ENCODE assay signal across 9 cellular contexts in genomic region chr4:76989391-76990061, GRCh38. TPM values are rescaled to one million over a fixed set of nuclear protein-coding genes. Genes with fewer than 3 reads are reported as not detected.
DNase-seq lines count a peak whose midpoint lies in the region; ATAC-seq and TF ChIP-seq lines count a peak whose summit lies in the region.
"Had no signal": no experiment of that assay in that cellular context is flagged by ENCODE, and none has a peak within 500 bp of the region (broad histone marks: within the 10 kb centered on the region; RNA-seq: fewer than 3 reads in every experiment).

No MANE protein-coding gene starts in this region.

- H3K4me3 ChIP-seq in CD4-positive, alpha-beta memory T cell (ENCODE audit: low read length in 2 of 2): peak overlapping the region in 1 of 2 donors; percentile 49
- H3K4me3 ChIP-seq in left ventricle myocardium inferior: no peak overlapping the region

- peak; percentile 23 to 67 for ATAC-seq in activated naive CD4-positive, alpha-beta T cell treated with anti-CD3 and anti-CD28 coated beads, Interleukin-2, amount 50 U/mL, for 72 hours
- ATAC-seq in GM19324 (IDR thresholded peaks at IDR 0.05; ENCODE audit: low FRiP score, unreplicated experiment): no peak

- H3K4me3 Mint-ChIP-seq in CD4-positive, alpha-beta memory T cell: peak overlapping the region; percentile 72 to 92 (median 79)

- no peaks in the 10 kb centered on the region for H3K27me3 ChIP-seq in CD4-positive, alpha-beta memory T cell (ENCODE audit: insufficient read depth, low read length)
- H3K27me3 ChIP-seq in left ventricle myocardium inferior (ENCODE audit: low read depth): peaks cover 14% of the 10 kb centered on the region

- TF ChIP-seq CTCF in left ventricle myocardium inferior (IDR thresholded peaks at IDR 0.05; ENCODE audit: borderline replicate concordance): no peak

- no peaks in the 10 kb centered on the region for H3K36me3 Mint-ChIP-seq in CD4-positive, alpha-beta memory T cell
- peaks cover 8 to 19% of the 10 kb centered on the region in 2 donors for H3K36me3 Mint-ChIP-seq in activated naive CD4-positive, alpha-beta T cell treated with anti-CD3 and anti-CD28 coated beads, Interleukin-2, amount 50 U/mL, for 72 hours

- H3K27me3 Mint-ChIP-seq in CD4-positive, alpha-beta memory T cell: peaks cover 0 to 1% of the 10 kb centered on the region in 2 donors

- CTCF ChIA-PET in CD4-positive, alpha-beta memory T cell (lab: Charles Lee; ENCODE audit: partially characterized antibody): interaction anchor here (0.8 to 5.8 kb wide), 6 partner anchors 11 to 67 kb away, joined by 3 to 27 read pairs (median 4); no protein-coding TSS in a partner anchor

- intact Hi-C loops in CD4-positive, alpha-beta memory T cell (cut with micrococcal nuclease): loop anchor here (1.0 to 10.0 kb wide), 4 partner anchors 40 to 1475 kb away; partner anchors contain the start of genes RCHY1, SEPTIN11, SOWAHB and THAP6
- intact Hi-C loops in left ventricle myocardium inferior (cut with micrococcal nuclease): no loop called here

- POLR2A ChIA-PET in CD4-positive, alpha-beta memory T cell (lab: Charles Lee; ENCODE audit: partially characterized antibody): interaction anchor here (0.6 to 9.5 kb wide), 9 partner anchors 9 to 87 kb away, joined by 3 to 62 read pairs (median 4); partner anchors contain the start of gene SEPTIN11

- H3K27ac ChIP-seq in CD4-positive, alpha-beta memory T cell (ENCODE audit: low read depth, low read length): peak overlapping the region; percentile 58
- H3K27ac ChIP-seq in left ventricle myocardium inferior (replicated peaks): no peak overlapping the region

- H3K4me1 ChIP-seq in CD4-positive, alpha-beta memory T cell (ENCODE audit: insufficient read depth, low read length): peaks cover 85% of the 10 kb centered on the region
- H3K4me1 ChIP-seq in left ventricle myocardium inferior: peaks cover 60% of the 10 kb centered on the region

- DNase-seq in CD4-positive, alpha-beta memory T cell: peak; percentile 83 to 88 (median 85)
- peak; percentile 17 to 38 for DNase-seq in activated CD4-positive, alpha-beta T cell treated with anti-CD3 and anti-CD28 coated beads, Interleukin-2, amount 50 U/mL, for 24 hours (ENCODE audit: low read depth in 1 of 2, low spot score in 1 of 2)
- DNase-seq in activated naive CD4-positive, alpha-beta T cell treated with anti-CD3 and anti-CD28 coated beads, Interleukin-2, amount 50 U/mL, for 72 hours (ENCODE audit: low spot score in 2 of 2): peak; percentile 28 to 59
- DNase-seq in stimulated activated CD4-positive, alpha-beta T cell treated with anti-CD3 and anti-CD28 coated beads, Interleukin-15, amount 100 ng/mL, for 24 hours: peak; percentile 55
- no peak for DNase-seq in left ventricle myocardium inferior
- DNase-seq in cerebellar nuclear complex (lab: John Stamatoyannopoulos, UW): no peak
- DNase-seq in NCI-H345 treated with DMSO at 0.1 percent for 48 hours (lab: John Stamatoyannopoulos, UW; ENCODE audit: unreplicated experiment): no peak
- DNase-seq: kidney had no signal

- no peaks in the 10 kb centered on the region for H3K9me3 ChIP-seq in CD4-positive, alpha-beta memory T cell (ENCODE audit: control insufficient read depth in 1 of 2, low read length in 2 of 2)
- no peaks in the 10 kb centered on the region for H3K9me3 ChIP-seq in left ventricle myocardium inferior (replicated peaks)

- peaks cover 59 to 95% (median 72%) of the 10 kb centered on the region in 4 donors for H3K4me1 Mint-ChIP-seq in CD4-positive, alpha-beta memory T cell

- H3K36me3 ChIP-seq in CD4-positive, alpha-beta memory T cell (ENCODE audit: insufficient read depth, low read length): no peaks in the 10 kb centered on the region
- no peaks in the 10 kb centered on the region for H3K36me3 ChIP-seq in left ventricle myocardium inferior

- peak overlapping the region; percentile 85 to 97 (median 94) for H3K27ac Mint-ChIP-seq in CD4-positive, alpha-beta memory T cell
- peak overlapping the region in 1 of 2 donors; percentile 21 for H3K27ac Mint-ChIP-seq in activated naive CD4-positive, alpha-beta T cell treated with anti-CD3 and anti-CD28 coated beads, Interleukin-2, amount 50 U/mL, for 72 hours

- H3K9me3 Mint-ChIP-seq in CD4-positive, alpha-beta memory T cell: no peaks in the 10 kb centered on the region
- H3K9me3 Mint-ChIP-seq in activated naive CD4-positive, alpha-beta T cell treated with anti-CD3 and anti-CD28 coated beads, Interleukin-2, amount 50 U/mL, for 72 hours: peaks cover 8 to 10% of the 10 kb centered on the region in 2 donors

RNA-seq across cellular contexts. Expression of gene SEPTIN11, which starts 40.0 kb away (rescaled TPM):
- total RNA-seq in CD4-positive, alpha-beta memory T cell: 10 to 100 TPM; 25.2 to 30.2 TPM
- polyA plus RNA-seq in CD4-positive, alpha-beta memory T cell: 10 to 100 TPM; 21.9 to 31.3 TPM
- total RNA-seq in activated naive CD4-positive, alpha-beta T cell treated with anti-CD3 and anti-CD28 coated beads, Interleukin-2, amount 50 U/mL, for 72 hours: 10 to 100 TPM; 20.6 to 23.2 TPM
- 30.1 TPM for total RNA-seq in left ventricle myocardium inferior

Comparison
In these comparisons a context has a peak if more than half of its experiments do, and no peak if none do; other contexts are left out.
1. DNase-seq: peak in CD4-positive, alpha-beta memory T cell (5 of 5), activated CD4-positive, alpha-beta T cell treated with anti-CD3 and anti-CD28 coated beads, Interleukin-2, amount 50 U/mL, for 24 hours (2 of 2), activated naive CD4-positive, alpha-beta T cell treated with anti-CD3 and anti-CD28 coated beads, Interleukin-2, amount 50 U/mL, for 72 hours (2 of 2) and stimulated activated CD4-positive, alpha-beta T cell treated with anti-CD3 and anti-CD28 coated beads, Interleukin-15, amount 100 ng/mL, for 24 hours (single experiment); none in left ventricle myocardium inferior (single experiment), cerebellar nuclear complex (0 of 2) and NCI-H345 treated with DMSO at 0.1 percent for 48 hours (single experiment).